Comparison of ENCODE assay signal across 18 cellular contexts in genomic region chr10:47047127-47047504, GRCh38.
DNase-seq lines count a peak whose midpoint lies in the region; ATAC-seq and TF ChIP-seq lines count a peak whose summit lies in the region.
"Had no signal": no experiment of that assay in that cellular context is flagged by ENCODE, and none has a peak within 500 bp of the region (broad histone marks: within the 10 kb centered on the region; RNA-seq: fewer than 3 reads in every experiment).

No MANE protein-coding gene starts in this region.

- DNase-seq in NOMO-1 treated with DMSO at 0.1 percent for 48 hours (lab: John Stamatoyannopoulos, UW; ENCODE audit: unreplicated experiment) (peak; percentile 2), NOMO-1 (lab: John Stamatoyannopoulos, UW; ENCODE audit: unreplicated experiment in 2 of 2) (no peak), GM13976 (ENCODE audit: low spot score) (no peak), T-helper 17 cell (no peak), memory B cell (ENCODE audit: low spot score in 2 of 2) (no peak)
- DNase-seq in naive thymus-derived CD8-positive, alpha-beta T cell: no peak

- H3K27ac Mint-ChIP-seq in T-helper 17 cell (peak overlapping the region; percentile 80), memory B cell (peak overlapping the region; percentile 37)
- H3K27ac Mint-ChIP-seq in naive thymus-derived CD8-positive, alpha-beta T cell: peak overlapping the region in 2 of 10 donors; percentile 35 to 93
- H3K27ac Mint-ChIP-seq: activated T-helper 2 cell treated with anti-CD3 and anti-CD28 coated beads, Interferon-gamma antibody, Interleukin-2, Interleukin-4, amounts not matched to agents 10 μg/mL and 5 μg/mL and 100 μg/mL, durations not matched to agents 14 hours and 24 hours and 36 hours; CD4-positive, alpha-beta T cell; IgD-negative memory B cell; mesothelial cell of epicardium; T-helper 2 cell treated with Interferon-gamma antibody and Interleukin-4, amounts not matched to agents 5 μg/mL and 100 μg/mL, for 36 hours had no signal

- H3K36me3 Mint-ChIP-seq in T-helper 17 cell (ENCODE audit: low read depth) (no peaks in the 10 kb centered on the region), memory B cell (no peaks in the 10 kb centered on the region)
- no peaks in the 10 kb centered on the region for H3K36me3 Mint-ChIP-seq in naive thymus-derived CD8-positive, alpha-beta T cell
- H3K36me3 Mint-ChIP-seq: brain, IgD-negative memory B cell, mesothelial cell of epicardium, naive B cell had no signal

- peak; percentile 1 for TF ChIP-seq CTCF in GM13976 (IDR thresholded peaks at IDR 0.05; ENCODE audit: borderline replicate concordance, control extremely low read depth, extremely low read depth, insufficient read depth, missing control alignments)

- no peaks in the 10 kb centered on the region for H3K9me3 Mint-ChIP-seq in memory B cell
- peaks cover 0 to 2% (median 0%) of the 10 kb centered on the region in 9 donors for H3K9me3 Mint-ChIP-seq in naive thymus-derived CD8-positive, alpha-beta T cell
- H3K9me3 Mint-ChIP-seq: activated T-helper 2 cell treated with anti-CD3 and anti-CD28 coated beads, Interferon-gamma antibody, Interleukin-2, Interleukin-4, amounts not matched to agents 10 μg/mL and 5 μg/mL and 100 μg/mL, durations not matched to agents 14 hours and 24 hours and 36 hours; CD4-positive, alpha-beta T cell; IgD-negative memory B cell; mesothelial cell of epicardium; naive B cell; T-helper 2 cell treated with Interferon-gamma antibody and Interleukin-4, amounts not matched to agents 5 μg/mL and 100 μg/mL, for 36 hours had no signal

- in situ Hi-C loops in GM13976 (cut with MboI; ENCODE audit: low sequenced_read_pairs, unreplicated experiment): no loop called here

- ATAC-seq in T-helper 17 cell (no peak), memory B cell (ENCODE audit: low read depth) (no peak), GM19351 (IDR thresholded peaks at IDR 0.05; ENCODE audit: unreplicated experiment) (no peak), GM21381 (IDR thresholded peaks at IDR 0.05; ENCODE audit: unreplicated experiment) (no peak)
- ATAC-seq in naive thymus-derived CD8-positive, alpha-beta T cell: no peak

- H3K4me3 Mint-ChIP-seq in T-helper 17 cell: peak overlapping the region; percentile 25
- H3K4me3 Mint-ChIP-seq in memory B cell: no peak overlapping the region
- H3K4me3 Mint-ChIP-seq in naive thymus-derived CD8-positive, alpha-beta T cell: peak overlapping the region in 2 of 10 donors; percentile 51 to 54
- H3K4me3 Mint-ChIP-seq: brain; CD4-positive, alpha-beta T cell; IgD-negative memory B cell; mesothelial cell of epicardium; T-helper 2 cell treated with Interferon-gamma antibody and Interleukin-4, amounts not matched to agents 5 μg/mL and 100 μg/mL, for 36 hours had no signal

- no peaks in the 10 kb centered on the region for H3K9me3 ChIP-seq in T-helper 17 cell (ENCODE audit: control insufficient read depth, low read length, poor library complexity, severe bottlenecking)
- H3K9me3 ChIP-seq: SK-N-SH, stomach, thyroid gland had no signal

- H3K4me1 Mint-ChIP-seq in T-helper 17 cell (peaks cover 19% of the 10 kb centered on the region), memory B cell (peaks cover 2% of the 10 kb centered on the region)
- H3K4me1 Mint-ChIP-seq in naive thymus-derived CD8-positive, alpha-beta T cell: peaks cover 17 to 24% (median 22%) of the 10 kb centered on the region in 4 donors
- H3K4me1 Mint-ChIP-seq: naive B cell had no signal

- POLR2A ChIA-PET in naive thymus-derived CD8-positive, alpha-beta T cell (lab: Charles Lee): interaction anchor here (0.5 to 1.7 kb wide), 3 partner anchors 119 to 265 kb away, joined by 3 to 23 read pairs (median 6); no protein-coding TSS in a partner anchor

- H3K27me3 Mint-ChIP-seq in T-helper 17 cell: peaks cover 4% of the 10 kb centered on the region
- peaks cover 6% of the 10 kb centered on the region for H3K27me3 Mint-ChIP-seq in memory B cell
- H3K27me3 Mint-ChIP-seq in naive thymus-derived CD8-positive, alpha-beta T cell: no peaks in the 10 kb centered on the region
- H3K27me3 Mint-ChIP-seq: CD4-positive, alpha-beta T cell had no signal
